In genomic region chr6:163839296-163839695, GRCh38 we compare ENCODE assay signal across 24 cellular contexts.
"Had no signal": no experiment of that assay in that cellular context is flagged by ENCODE, and none has a peak within 500 bp of the region (broad histone marks: within the 10 kb centered on the region; RNA-seq: fewer than 3 reads in every experiment).

No MANE protein-coding gene starts in this region.

- H3K4me3 ChIP-seq: ascending aorta, MG63, Peyer's patch, SJSA1 had no signal

- H3K27me3 ChIP-seq: ascending aorta, MG63, Peyer's patch, SJSA1 had no signal

- H3K27ac ChIP-seq: ascending aorta, Peyer's patch, SJSA1 had no signal

- H3K36me3 ChIP-seq: ascending aorta, MG63, Peyer's patch, SJSA1 had no signal

- H3K4me1 ChIP-seq: ascending aorta, Peyer's patch, SJSA1 had no signal

- FAIRE-seq: colon had no signal

- H3K9me3 ChIP-seq: ascending aorta, MG63 had no signal

- DNase-seq: activated CD4-positive, alpha-beta T cell treated with anti-CD3 and anti-CD28 coated beads for 4 hours; activated CD8-positive, alpha-beta T cell treated with anti-CD3 and anti-CD28 coated beads for 36 hours; activated effector memory CD4-positive, alpha-beta T cell treated with Interleukin-2 at 50 U/mL for 16 hours; activated naive CD4-positive, alpha-beta T cell; activated naive CD8-positive, alpha-beta T cell treated with anti-CD3 and anti-CD28 coated beads, Interleukin-2, amount 50 U/mL, for 24 hours; activated T-cell treated with anti-CD3 and anti-CD28 coated beads, Interleukin-2, amount 50 U/mL, for 24 hours; amniotic stem cell; cerebellar nuclear complex; MG63; NCI-H1105; NCI-H1436; NCI-H1694 treated with DMSO at 0.1 percent for 48 hours; NCI-H2029 treated with DMSO at 0.1 percent for 48 hours; NCI-H510A treated with DMSO at 0.1 percent for 48 hours; NCI-H69; NK-92 treated with Interleukin-12 subunit alpha and Interleukin-12 subunit beta, amount 100 ng/mL, for 24 hours; OCI-M1; Peyer's patch; SHP77 had no signal

- ATAC-seq: activated CD4-positive, CD25-positive, alpha-beta regulatory T cell treated with anti-CD3 and anti-CD28 coated beads, Interleukin-2, amount 50 U/mL, for 24 hours; activated CD8-positive, alpha-beta T cell treated with anti-CD3 and anti-CD28 coated beads for 36 hours; activated naive CD4-positive, alpha-beta T cell treated with anti-CD3 and anti-CD28 coated beads, Interleukin-2, amount 50 U/mL, for 72 hours; activated naive CD8-positive, alpha-beta T cell treated with anti-CD3 and anti-CD28 coated beads, Interleukin-2, amount 50 U/mL, for 24 hours had no signal
